In the genomic region with DNA sequence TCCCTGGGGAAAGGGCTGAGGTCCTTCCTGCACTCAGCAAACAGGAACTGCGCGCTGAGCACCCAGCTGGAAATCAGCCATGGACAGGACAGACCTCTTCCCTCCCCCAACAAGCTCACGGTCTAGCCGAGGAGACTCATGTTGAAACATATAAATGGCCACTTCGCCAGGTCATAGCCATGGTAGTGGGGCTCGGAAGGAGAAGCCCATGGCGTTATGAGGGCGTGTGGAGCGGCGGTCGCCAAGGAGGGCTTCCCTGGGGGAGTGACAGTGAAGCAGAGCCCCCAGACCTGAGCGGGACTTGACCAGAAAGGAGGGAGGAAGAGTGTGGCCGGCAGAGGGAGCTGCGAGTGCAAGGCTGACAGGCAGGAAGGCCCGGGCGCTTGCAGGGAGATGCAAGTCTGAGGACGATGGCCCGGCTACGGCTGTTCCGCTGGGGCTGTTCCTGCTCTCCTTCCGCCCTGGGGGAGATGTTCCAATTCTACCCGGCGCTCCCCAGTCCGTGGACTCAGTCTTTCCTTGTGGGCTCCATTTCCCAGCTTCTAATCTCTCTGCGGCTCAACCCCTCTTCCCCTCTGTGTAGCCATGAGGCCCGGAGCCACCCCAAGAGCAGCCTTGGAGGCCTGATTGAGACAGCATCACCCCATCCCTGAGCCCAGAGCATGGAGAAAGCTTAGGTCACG, we compare ENCODE assay signal across 8 cellular contexts. TPM values are rescaled to one million over a fixed set of nuclear protein-coding genes. Genes with fewer than 3 reads are reported as not detected.
DNase-seq lines count a peak whose midpoint lies in the region; ATAC-seq and TF ChIP-seq lines count a peak whose summit lies in the region.

No MANE protein-coding gene starts in this region.

- peaks cover 0 to 8% (median 5%) of the 10 kb centered on the region in 4 donors for H3K4me1 Mint-ChIP-seq in CD4-positive, CD25-positive, alpha-beta regulatory T cell

- no peaks in the 10 kb centered on the region for H3K36me3 ChIP-seq in CD4-positive, CD25-positive, alpha-beta regulatory T cell (ENCODE audit: control insufficient read depth, insufficient read depth, low read length)
- H3K36me3 ChIP-seq in colonic mucosa: no peaks in the 10 kb centered on the region

- H3K27me3 Mint-ChIP-seq in CD4-positive, CD25-positive, alpha-beta regulatory T cell: peaks cover 6% of the 10 kb centered on the region

- H3K9me3 Mint-ChIP-seq in CD4-positive, CD25-positive, alpha-beta regulatory T cell: no peaks in the 10 kb centered on the region

- H3K27ac Mint-ChIP-seq in CD4-positive, CD25-positive, alpha-beta regulatory T cell: no peak overlapping the region

- H3K4me3 Mint-ChIP-seq in CD4-positive, CD25-positive, alpha-beta regulatory T cell: peak overlapping the region in 1 of 4 donors; percentile 56

- intact Hi-C loops in colonic mucosa (cut with DNase I): loop anchor here (2.0 to 5.0 kb wide), 2 partner anchors 129 to 397 kb away; no protein-coding TSS in a partner anchor

- H3K9ac ChIP-seq in colonic mucosa (ENCODE audit: low read depth in 2 of 2, low read length in 2 of 2): peak overlapping the region in 1 of 2 donors; percentile 39

- ATAC-seq in CD4-positive, CD25-positive, alpha-beta regulatory T cell (ENCODE audit: low read depth in 2 of 2): peak; percentile 87 to 96
- peak; percentile 61 for ATAC-seq in HG03175 (IDR thresholded peaks at IDR 0.05; ENCODE audit: unreplicated experiment)
- peak; percentile 99 for ATAC-seq in left lobe of liver
- ATAC-seq in GM19455 (IDR thresholded peaks at IDR 0.05; ENCODE audit: unreplicated experiment): no peak

- H3K27ac ChIP-seq in CD4-positive, CD25-positive, alpha-beta regulatory T cell (ENCODE audit: insufficient read depth, low read length, poor library complexity, severe bottlenecking): no peak overlapping the region
- H3K27ac ChIP-seq in colonic mucosa: no peak overlapping the region

- peak; percentile 69 to 91 (median 82) for DNase-seq in CD4-positive, CD25-positive, alpha-beta regulatory T cell
- DNase-seq in NCI-H69 (lab: John Stamatoyannopoulos, UW): peak; percentile 91
- DNase-seq in activated CD4-positive, alpha-beta T cell treated with anti-CD3 and anti-CD28 coated beads for 48 hours: peak; percentile 92
- DNase-seq in colonic mucosa: peak; percentile 87
- DNase-seq in left lobe of liver (ENCODE audit: low spot score): peak; percentile 85
- DNase-seq in stimulated activated CD4-positive, alpha-beta T cell treated with anti-CD3 and anti-CD28 coated beads, Interleukin-2, amount 100 ng/mL, for 24 hours: peak; percentile 89 to 92

- peaks cover 5% of the 10 kb centered on the region for H3K4me1 ChIP-seq in CD4-positive, CD25-positive, alpha-beta regulatory T cell (ENCODE audit: control insufficient read depth, insufficient read depth, low read length, poor library complexity, severe bottlenecking)
- H3K4me1 ChIP-seq in colonic mucosa: peaks cover 5% of the 10 kb centered on the region

- no peaks in the 10 kb centered on the region for H3K27me3 ChIP-seq in CD4-positive, CD25-positive, alpha-beta regulatory T cell (ENCODE audit: control insufficient read depth, insufficient read depth, low read length)
- H3K27me3 ChIP-seq in colonic mucosa: no peaks in the 10 kb centered on the region

- H3K36me3 Mint-ChIP-seq in CD4-positive, CD25-positive, alpha-beta regulatory T cell: no peaks in the 10 kb centered on the region

- TF ChIP-seq CTCF in colonic mucosa (IDR thresholded peaks at IDR 0.05): peak; percentile 69

- no peaks in the 10 kb centered on the region for H3K9me3 ChIP-seq in CD4-positive, CD25-positive, alpha-beta regulatory T cell (ENCODE audit: control insufficient read depth in 2 of 2, low read length in 2 of 2)
- no peaks in the 10 kb centered on the region for H3K9me3 ChIP-seq in colonic mucosa

- no peak overlapping the region for H3K4me3 ChIP-seq in CD4-positive, CD25-positive, alpha-beta regulatory T cell (ENCODE audit: low read depth, low read length)
- no peak overlapping the region for H3K4me3 ChIP-seq in colonic mucosa

RNA-seq across cellular contexts. Expression of gene PRRC2B, which starts 43.9 kb away (rescaled TPM):
- 239 TPM for total RNA-seq in CD4-positive, CD25-positive, alpha-beta regulatory T cell
- polyA plus RNA-seq in CD4-positive, CD25-positive, alpha-beta regulatory T cell: 10 to 100 TPM in 1 of 4 donors, 1 to 10 TPM in 3; 8.1 to 10.3 (median 9.5) TPM
- total RNA-seq in colonic mucosa (100 to 1,000 TPM; 127 to 131 TPM), left lobe of liver (80.7 TPM)
